Comparison of ENCODE assay signal across 1 cellular context in genomic region chr3:28292622-28293021, GRCh38.
TF ChIP-seq lines count a peak whose summit lies in the region.

No MANE protein-coding gene starts in this region.

TF ChIP-seq in HepG2, 621 proteins besides CTCF, POLR2A, EP300 and RAD21:
- TF ChIP-seq ZNF326 (CRISPR knock-in tag; IDR thresholded peaks at IDR 0.05; ENCODE audit: borderline replicate concordance) (no peak), ERF (CRISPR knock-in tag; IDR thresholded peaks at IDR 0.05) (no peak), ZFP82 (CRISPR knock-in tag; IDR thresholded peaks at IDR 0.05; ENCODE audit: borderline replicate concordance) (no peak), CEBPB (IDR thresholded peaks at IDR 0.05; ENCODE audit: borderline replicate concordance, low read depth, low read length) (peak; percentile 76), PRDM15 (CRISPR knock-in tag; IDR thresholded peaks at IDR 0.05) (no peak)
